Comparison of ENCODE assay signal across 13 cellular contexts in genomic region chr10:7301039-7301768, GRCh38.
A peak's percentile ranks its signal among the peaks of the same experiment; 100 is the strongest.
DNase-seq lines count a peak whose midpoint lies in the region; ATAC-seq, FAIRE-seq and TF ChIP-seq lines count a peak whose summit lies in the region.
"Had no signal": no experiment of that assay in that cellular context is flagged by ENCODE, and none has a peak within 500 bp of the region (broad histone marks: within the 10 kb centered on the region; RNA-seq: fewer than 3 reads in every experiment).

No MANE protein-coding gene starts in this region.

- ATAC-seq in GM12878 = no peak
- ATAC-seq in stimulated activated effector memory CD8-positive, alpha-beta T cell treated with anti-CD3 and anti-CD28 coated beads, Interleukin-12 subunit alpha, Interleukin-12 subunit beta, amount 100 ng/mL, for 72 hours = no peak
- ATAC-seq in GM19324 (IDR thresholded peaks at IDR 0.05; ENCODE audit: low FRiP score, unreplicated experiment) = no peak
- no peak for ATAC-seq in GM19351 (IDR thresholded peaks at IDR 0.05; ENCODE audit: unreplicated experiment)
- no peak for ATAC-seq in sciatic nerve
- ATAC-seq: stimulated activated memory B cell treated with anti-CD40 and anti-IgM and Interleukin-4, amounts not matched to agents 10 μg/mL and 1 μg/mL and 100 μg/mL, for 72 hours; T-helper 17 cell had no signal

- SMC1A ChIA-PET in GM12878 (lab: Charles Lee; ENCODE audit: uncharacterized antibody, unreplicated experiment) = no interaction called here

- in situ Hi-C loops in GM12878 (cut with MboI) = no loop called here

- H3K79me2 ChIP-seq in GM12878 (ENCODE audit: control insufficient read depth, insufficient read depth, low read length) (peaks cover 60% of the 10 kb centered on the region), hepatocyte (no peaks in the 10 kb centered on the region)

- H3K4me3 ChIP-seq in GM12878 = no peak overlapping the region
- H3K4me3 ChIP-seq in hepatocyte = no peak overlapping the region

- H3K27me3 Mint-ChIP-seq in activated T-helper 2 cell treated with anti-CD3 and anti-CD28 coated beads, Interferon-gamma antibody, Interleukin-2, Interleukin-4, amounts not matched to agents 10 μg/mL and 5 μg/mL and 100 μg/mL, durations not matched to agents 14 hours and 24 hours and 36 hours (ENCODE audit: low read depth) = no peaks in the 10 kb centered on the region
- H3K27me3 Mint-ChIP-seq: stimulated activated memory B cell treated with anti-CD40 and anti-IgM and Interleukin-4, amounts not matched to agents 10 μg/mL and 1 μg/mL and 100 μg/mL, for 72 hours; T-helper 17 cell had no signal

- BruUV-seq in GM12878 (replicated peaks; lab: Mats Ljungman, UMichigan) = no TSS peak

- RAD21 ChIA-PET in GM12878 (lab: Charles Lee; ENCODE audit: unreplicated experiment) = no interaction called here

- peak in 2 of 3 experiments; percentile 17 to 20; a peak in 2 of 6 replicates for TF ChIP-seq CTCF in GM12878 (IDR thresholded peaks at IDR 0.05 in 2 of 3, conservative IDR thresholded peaks at IDR 0.05 in 1 of 3; ENCODE audit: control insufficient read depth in 2 of 3, extremely low read depth in 1 of 3, insufficient read depth in 1 of 3, low read depth in 3 of 3, low read length in 3 of 3)
- peak; percentile 12 for TF ChIP-seq CTCF in hepatocyte (IDR thresholded peaks at IDR 0.05; ENCODE audit: poor library complexity)

- no peak for TF ChIP-seq POLR2A in GM12878 (IDR thresholded peaks at IDR 0.05; ENCODE audit: low read depth, low read length)

- no peak for FAIRE-seq in GM12878 (lab: Jason Lieb, UNC)
- FAIRE-seq: kidney had no signal

- H3K27me3 ChIP-seq in GM12878 (replicated peaks in 1 of 2; ENCODE audit: control insufficient read depth in 2 of 2, insufficient read depth in 2 of 2, low read length in 1 of 2) (no peaks in the 10 kb centered on the region), hepatocyte (no peaks in the 10 kb centered on the region)

- no peak overlapping the region for H3K4me3 Mint-ChIP-seq in stimulated activated effector memory CD8-positive, alpha-beta T cell treated with anti-CD3 and anti-CD28 coated beads, Interleukin-12 subunit alpha, Interleukin-12 subunit beta, amount 100 ng/mL, for 72 hours
- H3K4me3 Mint-ChIP-seq in activated T-helper 2 cell treated with anti-CD3 and anti-CD28 coated beads, Interferon-gamma antibody, Interleukin-2, Interleukin-4, amounts not matched to agents 10 μg/mL and 5 μg/mL and 100 μg/mL, durations not matched to agents 14 hours and 24 hours and 36 hours (ENCODE audit: low read depth) = no peak overlapping the region
- H3K4me3 Mint-ChIP-seq: stimulated activated memory B cell treated with anti-CD40 and anti-IgM and Interleukin-4, amounts not matched to agents 10 μg/mL and 1 μg/mL and 100 μg/mL, for 72 hours; T-helper 17 cell had no signal

- H3K9me3 ChIP-seq in GM12878 (replicated peaks; ENCODE audit: control insufficient read depth, insufficient read depth, low read length) (peaks cover 8% of the 10 kb centered on the region), hepatocyte (ENCODE audit: low read depth) (no peaks in the 10 kb centered on the region)

- no peak for TF ChIP-seq EP300 in GM12878 (IDR thresholded peaks at IDR 0.05; ENCODE audit: borderline replicate concordance in 1 of 2, control insufficient read depth in 1 of 2, low read depth in 2 of 2, low read length in 2 of 2)

- H3K36me3 ChIP-seq in GM12878 (ENCODE audit: control insufficient read depth in 2 of 2, insufficient read depth in 2 of 2, low read length in 1 of 2) = peaks cover 16 to 22% of the 10 kb centered on the region in 2 experiments
- H3K36me3 ChIP-seq in hepatocyte (replicated peaks; ENCODE audit: insufficient read depth, low read depth) = no peaks in the 10 kb centered on the region

- H4K20me1 ChIP-seq in GM12878 (ENCODE audit: control insufficient read depth, insufficient read depth) (peaks cover 2% of the 10 kb centered on the region; the same call in 1 of the 2 replicates), hepatocyte (ENCODE audit: insufficient read depth, poor library complexity, severe bottlenecking) (no peaks in the 10 kb centered on the region)

- H3K27ac ChIP-seq in GM12878 (ENCODE audit: control insufficient read depth, insufficient read depth) = no peak overlapping the region
- H3K27ac ChIP-seq in hepatocyte = peak overlapping the region; percentile 45

- H3K4me2 ChIP-seq in GM12878 (ENCODE audit: control insufficient read depth, insufficient read depth) (no peak overlapping the region), hepatocyte (no peak overlapping the region)

- peaks cover 63% of the 10 kb centered on the region for H3K4me1 Mint-ChIP-seq in stimulated activated effector memory CD8-positive, alpha-beta T cell treated with anti-CD3 and anti-CD28 coated beads, Interleukin-12 subunit alpha, Interleukin-12 subunit beta, amount 100 ng/mL, for 72 hours
- peaks cover 20% of the 10 kb centered on the region for H3K4me1 Mint-ChIP-seq in activated T-helper 2 cell treated with anti-CD3 and anti-CD28 coated beads, Interferon-gamma antibody, Interleukin-2, Interleukin-4, amounts not matched to agents 10 μg/mL and 5 μg/mL and 100 μg/mL, durations not matched to agents 14 hours and 24 hours and 36 hours (ENCODE audit: low read depth)

- POLR2A ChIA-PET in GM12878 (lab: Charles Lee) = interaction anchor here (0.7 kb wide), 1 partner anchor 18 kb away, joined by 3 read pairs; no protein-coding TSS in a partner anchor

- H3K4me1 ChIP-seq in GM12878 (ENCODE audit: control insufficient read depth, insufficient read depth, low read length) (peaks cover 5% of the 10 kb centered on the region; the same call in 1 of the 2 replicates), hepatocyte (ENCODE audit: insufficient read depth) (peaks cover 17% of the 10 kb centered on the region)

- CTCF ChIA-PET in GM12878 (lab: Yijun Ruan, JAX) = no interaction called here

- H3K9me3 Mint-ChIP-seq in stimulated activated effector memory CD8-positive, alpha-beta T cell treated with anti-CD3 and anti-CD28 coated beads, Interleukin-12 subunit alpha, Interleukin-12 subunit beta, amount 100 ng/mL, for 72 hours = no peaks in the 10 kb centered on the region
- H3K9me3 Mint-ChIP-seq in activated T-helper 2 cell treated with anti-CD3 and anti-CD28 coated beads, Interferon-gamma antibody, Interleukin-2, Interleukin-4, amounts not matched to agents 10 μg/mL and 5 μg/mL and 100 μg/mL, durations not matched to agents 14 hours and 24 hours and 36 hours = no peaks in the 10 kb centered on the region

- WGBS in GM12878 (ENCODE audit: insufficient coverage, insufficient replicate concordance, low lambda C conversion rate, missing lambda C conversion rate) = 92% methylated on average over 21 of the region's 21 CpGs
- WGBS in hepatocyte (ENCODE audit: low lambda C conversion rate, missing lambda C conversion rate) = 69% methylated on average over 21 of the region's 21 CpGs

- peaks cover 7% of the 10 kb centered on the region for H3K36me3 Mint-ChIP-seq in stimulated activated effector memory CD8-positive, alpha-beta T cell treated with anti-CD3 and anti-CD28 coated beads, Interleukin-12 subunit alpha, Interleukin-12 subunit beta, amount 100 ng/mL, for 72 hours
- peaks cover 17% of the 10 kb centered on the region for H3K36me3 Mint-ChIP-seq in activated T-helper 2 cell treated with anti-CD3 and anti-CD28 coated beads, Interferon-gamma antibody, Interleukin-2, Interleukin-4, amounts not matched to agents 10 μg/mL and 5 μg/mL and 100 μg/mL, durations not matched to agents 14 hours and 24 hours and 36 hours (ENCODE audit: low read depth)

- no peaks in the 10 kb centered on the region for H3K9me2 ChIP-seq in hepatocyte (replicated peaks; ENCODE audit: insufficient read depth)

- no peak overlapping the region for H3K9ac ChIP-seq in GM12878 (ENCODE audit: control insufficient read depth, insufficient read depth, low read length)

- TF ChIP-seq RAD21 in GM12878 (IDR thresholded peaks at IDR 0.05; ENCODE audit: insufficient read depth, low read depth, low read length) = no peak

- intact Hi-C loops in GM12878 (cut with micrococcal nuclease; ENCODE audit: unreplicated experiment) (no loop called here), sciatic nerve (cut with DNase I) (no loop called here)
- intact Hi-C loops in activated T-helper 2 cell treated with anti-CD3 and anti-CD28 coated beads, Interferon-gamma antibody, Interleukin-2, Interleukin-4, amounts not matched to agents 10 μg/mL and 5 μg/mL and 100 μg/mL, durations not matched to agents 14 hours and 24 hours and 36 hours (cut with micrococcal nuclease) = no loop called here

- no peak overlapping the region for H2AFZ ChIP-seq in GM12878 (ENCODE audit: control insufficient read depth, low read depth, low read length)
- H2AFZ ChIP-seq in hepatocyte = no peak overlapping the region

- peak; percentile 31 for DNase-seq in HCEC 1CT
- no peak for DNase-seq in GM12878 (ENCODE audit: low read depth, low spot score)
- peak; percentile 24 for DNase-seq in hepatocyte (ENCODE audit: low spot score)
- no peak for DNase-seq in stimulated activated effector memory CD8-positive, alpha-beta T cell treated with anti-CD3 and anti-CD28 coated beads, Interleukin-12 subunit alpha, Interleukin-12 subunit beta, amount 100 ng/mL, for 72 hours (ENCODE audit: low spot score in 2 of 2)
- no peak for DNase-seq in activated T-helper 2 cell treated with anti-CD3 and anti-CD28 coated beads, Interferon-gamma antibody, Interleukin-2, Interleukin-4, amounts not matched to agents 10 μg/mL and 5 μg/mL and 100 μg/mL, durations not matched to agents 14 hours and 24 hours and 36 hours (ENCODE audit: low spot score)
- DNase-seq in sciatic nerve (ENCODE audit: low spot score) = no peak
- DNase-seq: DMS79, kidney, NCI-H1694 treated with DMSO at 0.1 percent for 48 hours, T-helper 17 cell had no signal

- peak overlapping the region; percentile 29 for H3K27ac Mint-ChIP-seq in stimulated activated effector memory CD8-positive, alpha-beta T cell treated with anti-CD3 and anti-CD28 coated beads, Interleukin-12 subunit alpha, Interleukin-12 subunit beta, amount 100 ng/mL, for 72 hours
- no peak overlapping the region for H3K27ac Mint-ChIP-seq in activated T-helper 2 cell treated with anti-CD3 and anti-CD28 coated beads, Interferon-gamma antibody, Interleukin-2, Interleukin-4, amounts not matched to agents 10 μg/mL and 5 μg/mL and 100 μg/mL, durations not matched to agents 14 hours and 24 hours and 36 hours
- H3K27ac Mint-ChIP-seq: stimulated activated memory B cell treated with anti-CD40 and anti-IgM and Interleukin-4, amounts not matched to agents 10 μg/mL and 1 μg/mL and 100 μg/mL, for 72 hours; T-helper 17 cell had no signal

TF ChIP-seq in GM12878, 131 proteins besides CTCF, POLR2A, EP300 and RAD21 (continues in another document):
- peak; percentile 26 for TF ChIP-seq PBX3 (IDR thresholded peaks at IDR 0.05; ENCODE audit: insufficient replicate concordance, low read depth, low read length)

Comparison
In these comparisons a context has a peak if more than half of its experiments do, and no peak if none do; other contexts are left out.
1. DNase-seq: peak in HCEC 1CT (single experiment) and hepatocyte (single experiment); none in GM12878 (single experiment), stimulated activated effector memory CD8-positive, alpha-beta T cell treated with anti-CD3 and anti-CD28 coated beads, Interleukin-12 subunit alpha, Interleukin-12 subunit beta, amount 100 ng/mL, for 72 hours (0 of 2), activated T-helper 2 cell treated with anti-CD3 and anti-CD28 coated beads, Interferon-gamma antibody, Interleukin-2, Interleukin-4, amounts not matched to agents 10 μg/mL and 5 μg/mL and 100 μg/mL, durations not matched to agents 14 hours and 24 hours and 36 hours (single experiment) and sciatic nerve (single experiment).